ENCODE assay signal across 1 cellular context in the genomic region with DNA sequence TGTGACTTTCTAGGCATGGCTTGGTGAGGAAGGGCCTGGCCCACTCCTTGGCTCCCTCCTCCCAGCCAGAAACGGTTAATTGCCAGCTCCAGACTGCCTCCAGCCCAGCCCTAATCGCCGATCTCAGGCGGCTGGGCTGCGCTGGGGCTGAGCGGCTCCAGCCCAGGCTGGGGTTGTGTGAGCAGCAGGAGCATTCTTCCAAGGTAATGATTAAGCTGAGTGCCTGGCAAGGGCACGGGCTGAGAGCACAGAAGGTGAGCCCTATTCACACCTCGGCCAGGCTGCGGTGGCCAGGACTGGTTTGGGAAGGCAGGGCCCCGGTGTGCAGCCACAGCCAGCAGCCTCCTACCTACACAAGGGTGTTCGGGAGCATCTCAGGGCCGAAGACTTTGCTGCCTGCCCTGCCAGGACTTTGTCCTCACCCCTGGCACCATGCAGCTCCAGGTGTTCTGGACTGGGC.
TF ChIP-seq lines count a peak whose summit lies in the region.

A gene (plus strand): TSS at position 257 of the 460 bp plus-strand sequence. CDS start 176 bp downstream, at position 433.

TF ChIP-seq in HepG2, 621 proteins besides CTCF, POLR2A, EP300 and RAD21 (continued from another document and continues in another):
- no peak for TF ChIP-seq ZNF207 (IDR thresholded peaks at IDR 0.05; ENCODE audit: borderline replicate concordance)
- TF ChIP-seq, protein P1, sequence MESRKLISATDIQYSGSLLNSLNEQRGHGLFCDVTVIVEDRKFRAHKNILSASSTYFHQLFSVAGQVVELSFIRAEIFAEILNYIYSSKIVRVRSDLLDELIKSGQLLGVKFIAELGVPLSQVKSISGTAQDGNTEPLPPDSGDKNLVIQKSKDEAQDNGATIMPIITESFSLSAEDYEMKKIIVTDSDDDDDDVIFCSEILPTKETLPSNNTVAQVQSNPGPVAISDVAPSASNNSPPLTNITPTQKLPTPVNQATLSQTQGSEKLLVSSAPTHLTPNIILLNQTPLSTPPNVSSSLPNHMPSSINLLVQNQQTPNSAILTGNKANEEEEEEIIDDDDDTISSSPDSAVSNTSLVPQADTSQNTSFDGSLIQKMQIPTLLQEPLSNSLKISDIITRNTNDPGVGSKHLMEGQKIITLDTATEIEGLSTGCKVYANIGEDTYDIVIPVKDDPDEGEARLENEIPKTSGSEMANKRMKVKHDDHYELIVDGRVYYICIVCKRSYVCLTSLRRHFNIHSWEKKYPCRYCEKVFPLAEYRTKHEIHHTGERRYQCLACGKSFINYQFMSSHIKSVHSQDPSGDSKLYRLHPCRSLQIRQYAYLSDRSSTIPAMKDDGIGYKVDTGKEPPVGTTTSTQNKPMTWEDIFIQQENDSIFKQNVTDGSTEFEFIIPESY (CRISPR knock-in tag; IDR thresholded peaks at IDR 0.05): no peak
- TF ChIP-seq, protein P2, sequence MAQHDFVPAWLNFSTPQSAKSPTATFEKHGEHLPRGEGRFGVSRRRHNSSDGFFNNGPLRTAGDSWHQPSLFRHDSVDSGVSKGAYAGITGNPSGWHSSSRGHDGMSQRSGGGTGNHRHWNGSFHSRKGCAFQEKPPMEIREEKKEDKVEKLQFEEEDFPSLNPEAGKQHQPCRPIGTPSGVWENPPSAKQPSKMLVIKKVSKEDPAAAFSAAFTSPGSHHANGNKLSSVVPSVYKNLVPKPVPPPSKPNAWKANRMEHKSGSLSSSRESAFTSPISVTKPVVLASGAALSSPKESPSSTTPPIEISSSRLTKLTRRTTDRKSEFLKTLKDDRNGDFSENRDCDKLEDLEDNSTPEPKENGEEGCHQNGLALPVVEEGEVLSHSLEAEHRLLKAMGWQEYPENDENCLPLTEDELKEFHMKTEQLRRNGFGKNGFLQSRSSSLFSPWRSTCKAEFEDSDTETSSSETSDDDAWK (CRISPR knock-in tag; IDR thresholded peaks at IDR 0.05): no peak
- TF ChIP-seq, protein P3, sequence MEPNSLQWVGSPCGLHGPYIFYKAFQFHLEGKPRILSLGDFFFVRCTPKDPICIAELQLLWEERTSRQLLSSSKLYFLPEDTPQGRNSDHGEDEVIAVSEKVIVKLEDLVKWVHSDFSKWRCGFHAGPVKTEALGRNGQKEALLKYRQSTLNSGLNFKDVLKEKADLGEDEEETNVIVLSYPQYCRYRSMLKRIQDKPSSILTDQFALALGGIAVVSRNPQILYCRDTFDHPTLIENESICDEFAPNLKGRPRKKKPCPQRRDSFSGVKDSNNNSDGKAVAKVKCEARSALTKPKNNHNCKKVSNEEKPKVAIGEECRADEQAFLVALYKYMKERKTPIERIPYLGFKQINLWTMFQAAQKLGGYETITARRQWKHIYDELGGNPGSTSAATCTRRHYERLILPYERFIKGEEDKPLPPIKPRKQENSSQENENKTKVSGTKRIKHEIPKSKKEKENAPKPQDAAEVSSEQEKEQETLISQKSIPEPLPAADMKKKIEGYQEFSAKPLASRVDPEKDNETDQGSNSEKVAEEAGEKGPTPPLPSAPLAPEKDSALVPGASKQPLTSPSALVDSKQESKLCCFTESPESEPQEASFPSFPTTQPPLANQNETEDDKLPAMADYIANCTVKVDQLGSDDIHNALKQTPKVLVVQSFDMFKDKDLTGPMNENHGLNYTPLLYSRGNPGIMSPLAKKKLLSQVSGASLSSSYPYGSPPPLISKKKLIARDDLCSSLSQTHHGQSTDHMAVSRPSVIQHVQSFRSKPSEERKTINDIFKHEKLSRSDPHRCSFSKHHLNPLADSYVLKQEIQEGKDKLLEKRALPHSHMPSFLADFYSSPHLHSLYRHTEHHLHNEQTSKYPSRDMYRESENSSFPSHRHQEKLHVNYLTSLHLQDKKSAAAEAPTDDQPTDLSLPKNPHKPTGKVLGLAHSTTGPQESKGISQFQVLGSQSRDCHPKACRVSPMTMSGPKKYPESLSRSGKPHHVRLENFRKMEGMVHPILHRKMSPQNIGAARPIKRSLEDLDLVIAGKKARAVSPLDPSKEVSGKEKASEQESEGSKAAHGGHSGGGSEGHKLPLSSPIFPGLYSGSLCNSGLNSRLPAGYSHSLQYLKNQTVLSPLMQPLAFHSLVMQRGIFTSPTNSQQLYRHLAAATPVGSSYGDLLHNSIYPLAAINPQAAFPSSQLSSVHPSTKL (CRISPR knock-in tag; IDR thresholded peaks at IDR 0.05): peak; percentile 58; the same call in 1 of the 2 replicates
- TF ChIP-seq MAFK (conservative IDR thresholded peaks at IDR 0.05 in 1 of 2, IDR thresholded peaks at IDR 0.05 in 1 of 2; ENCODE audit: low read length in 2 of 2): no peak
- TF ChIP-seq, protein P4, sequence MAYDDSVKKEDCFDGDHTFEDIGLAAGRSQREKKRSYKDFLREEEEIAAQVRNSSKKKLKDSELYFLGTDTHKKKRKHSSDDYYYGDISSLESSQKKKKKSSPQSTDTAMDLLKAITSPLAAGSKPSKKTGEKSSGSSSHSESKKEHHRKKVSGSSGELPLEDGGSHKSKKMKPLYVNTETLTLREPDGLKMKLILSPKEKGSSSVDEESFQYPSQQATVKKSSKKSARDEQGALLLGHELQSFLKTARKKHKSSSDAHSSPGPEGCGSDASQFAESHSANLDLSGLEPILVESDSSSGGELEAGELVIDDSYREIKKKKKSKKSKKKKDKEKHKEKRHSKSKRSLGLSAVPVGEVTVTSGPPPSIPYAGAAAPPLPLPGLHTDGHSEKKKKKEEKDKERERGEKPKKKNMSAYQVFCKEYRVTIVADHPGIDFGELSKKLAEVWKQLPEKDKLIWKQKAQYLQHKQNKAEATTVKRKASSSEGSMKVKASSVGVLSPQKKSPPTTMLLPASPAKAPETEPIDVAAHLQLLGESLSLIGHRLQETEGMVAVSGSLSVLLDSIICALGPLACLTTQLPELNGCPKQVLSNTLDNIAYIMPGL (CRISPR knock-in tag; IDR thresholded peaks at IDR 0.05; ENCODE audit: borderline replicate concordance in 1 of 2, low read depth in 1 of 2): no peak
- no peak for TF ChIP-seq ATF7-NPFF (CRISPR knock-in tag; IDR thresholded peaks at IDR 0.05; ENCODE audit: low read depth)
- TF ChIP-seq PHB2 (IDR thresholded peaks at IDR 0.05; ENCODE audit: partially characterized antibody): no peak
- TF ChIP-seq KLF15 (CRISPR knock-in tag; IDR thresholded peaks at IDR 0.05; ENCODE audit: borderline replicate concordance): no peak
- no peak for TF ChIP-seq DNMT1 (CRISPR knock-in tag; IDR thresholded peaks at IDR 0.05)
- TF ChIP-seq KLF12 (CRISPR knock-in tag; IDR thresholded peaks at IDR 0.05; ENCODE audit: borderline replicate concordance): no peak
- TF ChIP-seq NONO (IDR thresholded peaks at IDR 0.05): no peak
- 0 out of 2 replicates have a peak, but pooled peaks have one; percentile 30 for TF ChIP-seq NONO (CRISPR knock-in tag; conservative IDR thresholded peaks at IDR 0.05)
- TF ChIP-seq, protein P5, sequence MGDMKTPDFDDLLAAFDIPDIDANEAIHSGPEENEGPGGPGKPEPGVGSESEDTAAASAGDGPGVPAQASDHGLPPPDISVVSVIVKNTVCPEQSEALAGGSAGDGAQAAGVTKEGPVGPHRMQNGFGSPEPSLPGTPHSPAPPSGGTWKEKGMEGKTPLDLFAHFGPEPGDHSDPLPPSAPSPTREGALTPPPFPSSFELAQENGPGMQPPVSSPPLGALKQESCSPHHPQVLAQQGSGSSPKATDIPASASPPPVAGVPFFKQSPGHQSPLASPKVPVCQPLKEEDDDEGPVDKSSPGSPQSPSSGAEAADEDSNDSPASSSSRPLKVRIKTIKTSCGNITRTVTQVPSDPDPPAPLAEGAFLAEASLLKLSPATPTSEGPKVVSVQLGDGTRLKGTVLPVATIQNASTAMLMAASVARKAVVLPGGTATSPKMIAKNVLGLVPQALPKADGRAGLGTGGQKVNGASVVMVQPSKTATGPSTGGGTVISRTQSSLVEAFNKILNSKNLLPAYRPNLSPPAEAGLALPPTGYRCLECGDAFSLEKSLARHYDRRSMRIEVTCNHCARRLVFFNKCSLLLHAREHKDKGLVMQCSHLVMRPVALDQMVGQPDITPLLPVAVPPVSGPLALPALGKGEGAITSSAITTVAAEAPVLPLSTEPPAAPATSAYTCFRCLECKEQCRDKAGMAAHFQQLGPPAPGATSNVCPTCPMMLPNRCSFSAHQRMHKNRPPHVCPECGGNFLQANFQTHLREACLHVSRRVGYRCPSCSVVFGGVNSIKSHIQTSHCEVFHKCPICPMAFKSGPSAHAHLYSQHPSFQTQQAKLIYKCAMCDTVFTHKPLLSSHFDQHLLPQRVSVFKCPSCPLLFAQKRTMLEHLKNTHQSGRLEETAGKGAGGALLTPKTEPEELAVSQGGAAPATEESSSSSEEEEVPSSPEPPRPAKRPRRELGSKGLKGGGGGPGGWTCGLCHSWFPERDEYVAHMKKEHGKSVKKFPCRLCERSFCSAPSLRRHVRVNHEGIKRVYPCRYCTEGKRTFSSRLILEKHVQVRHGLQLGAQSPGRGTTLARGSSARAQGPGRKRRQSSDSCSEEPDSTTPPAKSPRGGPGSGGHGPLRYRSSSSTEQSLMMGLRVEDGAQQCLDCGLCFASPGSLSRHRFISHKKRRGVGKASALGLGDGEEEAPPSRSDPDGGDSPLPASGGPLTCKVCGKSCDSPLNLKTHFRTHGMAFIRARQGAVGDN (CRISPR knock-in tag; IDR thresholded peaks at IDR 0.05): peak; percentile 64; the same call in 1 of the 2 replicates
- TF ChIP-seq SPEN (CRISPR knock-in tag; IDR thresholded peaks at IDR 0.05; ENCODE audit: low read depth): no peak
- TF ChIP-seq ZNF451 (CRISPR knock-in tag; IDR thresholded peaks at IDR 0.05): no peak
- TF ChIP-seq BCL6 (CRISPR knock-in tag; IDR thresholded peaks at IDR 0.05): peak; percentile 41
- TF ChIP-seq, protein P6, sequence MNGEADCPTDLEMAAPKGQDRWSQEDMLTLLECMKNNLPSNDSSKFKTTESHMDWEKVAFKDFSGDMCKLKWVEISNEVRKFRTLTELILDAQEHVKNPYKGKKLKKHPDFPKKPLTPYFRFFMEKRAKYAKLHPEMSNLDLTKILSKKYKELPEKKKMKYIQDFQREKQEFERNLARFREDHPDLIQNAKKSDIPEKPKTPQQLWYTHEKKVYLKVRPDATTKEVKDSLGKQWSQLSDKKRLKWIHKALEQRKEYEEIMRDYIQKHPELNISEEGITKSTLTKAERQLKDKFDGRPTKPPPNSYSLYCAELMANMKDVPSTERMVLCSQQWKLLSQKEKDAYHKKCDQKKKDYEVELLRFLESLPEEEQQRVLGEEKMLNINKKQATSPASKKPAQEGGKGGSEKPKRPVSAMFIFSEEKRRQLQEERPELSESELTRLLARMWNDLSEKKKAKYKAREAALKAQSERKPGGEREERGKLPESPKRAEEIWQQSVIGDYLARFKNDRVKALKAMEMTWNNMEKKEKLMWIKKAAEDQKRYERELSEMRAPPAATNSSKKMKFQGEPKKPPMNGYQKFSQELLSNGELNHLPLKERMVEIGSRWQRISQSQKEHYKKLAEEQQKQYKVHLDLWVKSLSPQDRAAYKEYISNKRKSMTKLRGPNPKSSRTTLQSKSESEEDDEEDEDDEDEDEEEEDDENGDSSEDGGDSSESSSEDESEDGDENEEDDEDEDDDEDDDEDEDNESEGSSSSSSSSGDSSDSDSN (CRISPR knock-in tag; IDR thresholded peaks at IDR 0.05): peak; percentile 71
- TF ChIP-seq TEAD3 (CRISPR knock-in tag; optimal IDR thresholded peaks at IDR 0.05; ENCODE audit: borderline replicate concordance): peak; percentile 31
- TF ChIP-seq ZNF274 (CRISPR knock-in tag; IDR thresholded peaks at IDR 0.05): 0 out of 2 replicates have a peak, but pooled peaks have one; percentile 22
- no peak for TF ChIP-seq NR2F6 (IDR thresholded peaks at IDR 0.05)
- 0 out of 2 replicates have a peak, but pooled peaks have one; percentile 12 for TF ChIP-seq NR2F6 (CRISPR knock-in tag; IDR thresholded peaks at IDR 0.05)
- TF ChIP-seq SMC3 (IDR thresholded peaks at IDR 0.05; ENCODE audit: low read length): no peak
- TF ChIP-seq ZNF768 (CRISPR knock-in tag; IDR thresholded peaks at IDR 0.05): peak; percentile 59; the same call in 1 of the 2 replicates
- TF ChIP-seq, protein P7, sequence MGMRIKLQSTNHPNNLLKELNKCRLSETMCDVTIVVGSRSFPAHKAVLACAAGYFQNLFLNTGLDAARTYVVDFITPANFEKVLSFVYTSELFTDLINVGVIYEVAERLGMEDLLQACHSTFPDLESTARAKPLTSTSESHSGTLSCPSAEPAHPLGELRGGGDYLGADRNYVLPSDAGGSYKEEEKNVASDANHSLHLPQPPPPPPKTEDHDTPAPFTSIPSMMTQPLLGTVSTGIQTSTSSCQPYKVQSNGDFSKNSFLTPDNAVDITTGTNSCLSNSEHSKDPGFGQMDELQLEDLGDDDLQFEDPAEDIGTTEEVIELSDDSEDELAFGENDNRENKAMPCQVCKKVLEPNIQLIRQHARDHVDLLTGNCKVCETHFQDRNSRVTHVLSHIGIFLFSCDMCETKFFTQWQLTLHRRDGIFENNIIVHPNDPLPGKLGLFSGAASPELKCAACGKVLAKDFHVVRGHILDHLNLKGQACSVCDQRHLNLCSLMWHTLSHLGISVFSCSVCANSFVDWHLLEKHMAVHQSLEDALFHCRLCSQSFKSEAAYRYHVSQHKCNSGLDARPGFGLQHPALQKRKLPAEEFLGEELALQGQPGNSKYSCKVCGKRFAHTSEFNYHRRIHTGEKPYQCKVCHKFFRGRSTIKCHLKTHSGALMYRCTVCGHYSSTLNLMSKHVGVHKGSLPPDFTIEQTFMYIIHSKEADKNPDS (CRISPR knock-in tag; IDR thresholded peaks at IDR 0.05): no peak
- 0 out of 2 replicates have a peak, but pooled peaks have one; percentile 19 for TF ChIP-seq MED1 (CRISPR knock-in tag; IDR thresholded peaks at IDR 0.05)
- TF ChIP-seq, protein P8, sequence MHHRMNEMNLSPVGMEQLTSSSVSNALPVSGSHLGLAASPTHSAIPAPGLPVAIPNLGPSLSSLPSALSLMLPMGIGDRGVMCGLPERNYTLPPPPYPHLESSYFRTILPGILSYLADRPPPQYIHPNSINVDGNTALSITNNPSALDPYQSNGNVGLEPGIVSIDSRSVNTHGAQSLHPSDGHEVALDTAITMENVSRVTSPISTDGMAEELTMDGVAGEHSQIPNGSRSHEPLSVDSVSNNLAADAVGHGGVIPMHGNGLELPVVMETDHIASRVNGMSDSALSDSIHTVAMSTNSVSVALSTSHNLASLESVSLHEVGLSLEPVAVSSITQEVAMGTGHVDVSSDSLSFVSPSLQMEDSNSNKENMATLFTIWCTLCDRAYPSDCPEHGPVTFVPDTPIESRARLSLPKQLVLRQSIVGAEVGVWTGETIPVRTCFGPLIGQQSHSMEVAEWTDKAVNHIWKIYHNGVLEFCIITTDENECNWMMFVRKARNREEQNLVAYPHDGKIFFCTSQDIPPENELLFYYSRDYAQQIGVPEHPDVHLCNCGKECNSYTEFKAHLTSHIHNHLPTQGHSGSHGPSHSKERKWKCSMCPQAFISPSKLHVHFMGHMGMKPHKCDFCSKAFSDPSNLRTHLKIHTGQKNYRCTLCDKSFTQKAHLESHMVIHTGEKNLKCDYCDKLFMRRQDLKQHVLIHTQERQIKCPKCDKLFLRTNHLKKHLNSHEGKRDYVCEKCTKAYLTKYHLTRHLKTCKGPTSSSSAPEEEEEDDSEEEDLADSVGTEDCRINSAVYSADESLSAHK (CRISPR knock-in tag; IDR thresholded peaks at IDR 0.05; ENCODE audit: borderline replicate concordance): no peak
- peak; percentile 66; the same call in 1 of the 2 replicates for TF ChIP-seq ZNF331 (CRISPR knock-in tag; IDR thresholded peaks at IDR 0.05)
